31 cellular contexts compared by ENCODE assay signal in genomic region chr9:88218721-88219120, GRCh38.
DNase-seq lines count a peak whose midpoint lies in the region; ATAC-seq and TF ChIP-seq lines count a peak whose summit lies in the region.
"Had no signal": no experiment of that assay in that cellular context is flagged by ENCODE, and none has a peak within 500 bp of the region (broad histone marks: within the 10 kb centered on the region; RNA-seq: fewer than 3 reads in every experiment).

No MANE protein-coding gene starts in this region.

- no peaks in the 10 kb centered on the region for H3K27me3 Mint-ChIP-seq in mesothelial cell of epicardium (ENCODE audit: low read depth)
- peaks cover 4% of the 10 kb centered on the region for H3K27me3 Mint-ChIP-seq in activated naive CD8-positive, alpha-beta T cell treated with anti-CD3 and anti-CD28 coated beads for 36 hours

- H3K27me3 ChIP-seq in adipocyte (replicated peaks; ENCODE audit: control insufficient read depth, insufficient read depth, low read length), result peaks cover 11% of the 10 kb centered on the region
- no peaks in the 10 kb centered on the region for H3K27me3 ChIP-seq in fibroblast of lung (ENCODE audit: control insufficient read depth, insufficient read depth, low read length)
- H3K27me3 ChIP-seq: hepatocyte had no signal

- no peak overlapping the region for H3K4me2 ChIP-seq in fibroblast of lung (ENCODE audit: extremely low read depth, insufficient read depth, low read length)
- H3K4me2 ChIP-seq: A549, hepatocyte had no signal

- H3K4me1 ChIP-seq in adipocyte (ENCODE audit: control insufficient read depth, insufficient read depth, low read length) (peaks cover 5% of the 10 kb centered on the region), fibroblast of lung (ENCODE audit: control insufficient read depth, extremely low read depth, insufficient read depth, low read length) (no peaks in the 10 kb centered on the region)
- H3K4me1 ChIP-seq: A549, prostate gland had no signal

- H3K4me3 ChIP-seq in adipocyte (ENCODE audit: low read length) (no peak overlapping the region), fibroblast of lung (replicated peaks in 1 of 4; ENCODE audit: control extremely low read depth in 1 of 4, insufficient read depth in 1 of 4, low read depth in 3 of 4, low read length in 4 of 4) (no peak overlapping the region)
- H3K4me3 ChIP-seq: A549, hepatocyte, prostate gland, thoracic aorta had no signal

- H3K27ac Mint-ChIP-seq in mesothelial cell of epicardium, result peak overlapping the region; percentile 74
- H3K27ac Mint-ChIP-seq in activated naive CD8-positive, alpha-beta T cell treated with anti-CD3 and anti-CD28 coated beads for 36 hours, result no peak overlapping the region
- H3K27ac Mint-ChIP-seq: activated CD4-positive, alpha-beta memory T cell treated with anti-CD3 and anti-CD28 coated beads for 36 hours; activated naive CD4-positive, alpha-beta T cell treated with anti-CD3 and anti-CD28 coated beads, Interleukin-2, amount 50 U/mL, for 72 hours; activated T-helper 17 cell treated with anti-CD3 and anti-CD28 coated beads, Interleukin-2, amount 50 U/mL, for 72 hours; immature natural killer cell; naive thymus-derived CD4-positive, alpha-beta T cell; stimulated activated naive CD8-positive, alpha-beta T cell treated with anti-CD3 and anti-CD28 coated beads, Interleukin-15, Interleukin-2, amounts not matched to agents 100 ng/mL and 50 ng/mL, for 24 hours; T-helper 17 cell had no signal

- peaks cover 1% of the 10 kb centered on the region for H3K36me3 Mint-ChIP-seq in mesothelial cell of epicardium
- no peaks in the 10 kb centered on the region for H3K36me3 Mint-ChIP-seq in activated naive CD8-positive, alpha-beta T cell treated with anti-CD3 and anti-CD28 coated beads for 36 hours
- H3K36me3 Mint-ChIP-seq: activated CD4-positive, alpha-beta memory T cell treated with anti-CD3 and anti-CD28 coated beads for 36 hours; activated naive CD4-positive, alpha-beta T cell treated with anti-CD3 and anti-CD28 coated beads, Interleukin-2, amount 50 U/mL, for 72 hours; immature natural killer cell had no signal

- H3K9ac ChIP-seq in adipocyte (ENCODE audit: low read length) (no peak overlapping the region), fibroblast of lung (ENCODE audit: insufficient read depth, low read length) (no peak overlapping the region)

- H3K27ac ChIP-seq in fibroblast of lung (ENCODE audit: insufficient read depth, low read length), result no peak overlapping the region
- H3K27ac ChIP-seq: A549, epithelial cell of prostate, hepatocyte, HL-60, prostate gland, thoracic aorta had no signal

- peaks cover 2% of the 10 kb centered on the region for H3K9me3 ChIP-seq in adipocyte (ENCODE audit: control insufficient read depth, low read length)
- H3K9me3 ChIP-seq in fibroblast of lung (ENCODE audit: control insufficient read depth, insufficient read depth, low read depth, low read length), result no peaks in the 10 kb centered on the region
- H3K9me3 ChIP-seq: A549, prostate gland, thoracic aorta had no signal

- no peak overlapping the region for H3K4me3 Mint-ChIP-seq in mesothelial cell of epicardium
- no peak overlapping the region for H3K4me3 Mint-ChIP-seq in activated naive CD8-positive, alpha-beta T cell treated with anti-CD3 and anti-CD28 coated beads for 36 hours
- H3K4me3 Mint-ChIP-seq: activated CD4-positive, alpha-beta memory T cell treated with anti-CD3 and anti-CD28 coated beads for 36 hours; activated T-helper 17 cell treated with anti-CD3 and anti-CD28 coated beads, Interleukin-2, amount 50 U/mL, for 72 hours; immature natural killer cell; naive thymus-derived CD4-positive, alpha-beta T cell; stimulated activated naive CD8-positive, alpha-beta T cell treated with anti-CD3 and anti-CD28 coated beads, Interleukin-15, Interleukin-2, amounts not matched to agents 100 ng/mL and 50 ng/mL, for 24 hours; T-helper 17 cell had no signal

- no peak for TF ChIP-seq CTCF in fibroblast of lung (conservative IDR thresholded peaks at IDR 0.05 in 1 of 2, IDR thresholded peaks at IDR 0.05 in 1 of 2; ENCODE audit: low read depth in 1 of 2, low read length in 2 of 2)
- TF ChIP-seq CTCF in mesothelial cell of epicardium (IDR thresholded peaks at IDR 0.05; ENCODE audit: unreplicated experiment), result no peak

- H3K4me1 Mint-ChIP-seq in mesothelial cell of epicardium, result peaks cover 28% of the 10 kb centered on the region
- H3K4me1 Mint-ChIP-seq in activated naive CD8-positive, alpha-beta T cell treated with anti-CD3 and anti-CD28 coated beads for 36 hours, result no peaks in the 10 kb centered on the region
- H3K4me1 Mint-ChIP-seq: activated T-helper 17 cell treated with anti-CD3 and anti-CD28 coated beads, Interleukin-2, amount 50 U/mL, for 72 hours; naive thymus-derived CD4-positive, alpha-beta T cell; T-helper 17 cell had no signal

- no peaks in the 10 kb centered on the region for H3K36me3 ChIP-seq in adipocyte (ENCODE audit: control insufficient read depth, insufficient read depth, low read length, severe bottlenecking)
- H3K36me3 ChIP-seq in fibroblast of lung (ENCODE audit: control insufficient read depth, insufficient read depth, low read length), result no peaks in the 10 kb centered on the region
- H3K36me3 ChIP-seq: prostate gland, thoracic aorta had no signal

- H3K9me3 Mint-ChIP-seq in mesothelial cell of epicardium, result peaks cover 1% of the 10 kb centered on the region
- H3K9me3 Mint-ChIP-seq in activated naive CD8-positive, alpha-beta T cell treated with anti-CD3 and anti-CD28 coated beads for 36 hours, result peaks cover 4% of the 10 kb centered on the region

- DNase-seq in EH (ENCODE audit: low read depth) (peak; percentile 61), adipocyte (ENCODE audit: low read depth) (peak; percentile 72), fibroblast of lung (ENCODE audit: low read depth in 2 of 2) (peak; percentile 39 to 51), mesothelial cell of epicardium (ENCODE audit: low spot score in 2 of 2, unreplicated experiment in 2 of 2) (no peak), ureter (ENCODE audit: low spot score) (no peak)
- DNase-seq in activated naive CD8-positive, alpha-beta T cell treated with anti-CD3 and anti-CD28 coated beads for 36 hours, result no peak
- DNase-seq: activated CD4-positive, alpha-beta memory T cell treated with anti-CD3 and anti-CD28 coated beads for 36 hours; cerebellar nuclear complex; DMS153; immature natural killer cell; left ventricle myocardium superior; midbrain; naive thymus-derived CD4-positive, alpha-beta T cell; NCI-H446 treated with DMSO at 0.1 percent for 48 hours; nucleus accumbens; T-helper 17 cell had no signal

- ATAC-seq in GM21529 (IDR thresholded peaks at IDR 0.05; ENCODE audit: unreplicated experiment) (no peak), HG02970 (IDR thresholded peaks at IDR 0.05; ENCODE audit: low FRiP score, unreplicated experiment) (no peak)
- ATAC-seq: A549; activated CD4-positive, CD25-positive, alpha-beta regulatory T cell treated with anti-CD3 and anti-CD28 coated beads, Interleukin-2, amount 50 U/mL, for 24 hours; activated naive CD4-positive, alpha-beta T cell treated with anti-CD3 and anti-CD28 coated beads, Interleukin-2, amount 50 U/mL, for 72 hours; activated T-helper 17 cell treated with anti-CD3 and anti-CD28 coated beads, Interleukin-2, amount 50 U/mL, for 72 hours; HCT116; HepG2; left ventricle myocardium superior; naive thymus-derived CD4-positive, alpha-beta T cell; SK-N-SH treated with all-trans-retinoic acid at 6 μM for 48 hours; T-helper 17 cell had no signal

- no peaks in the 10 kb centered on the region for H4K20me1 ChIP-seq in fibroblast of lung (ENCODE audit: control insufficient read depth, extremely low read depth, insufficient read depth, low read length)

- no peaks in the 10 kb centered on the region for H3K79me2 ChIP-seq in fibroblast of lung (ENCODE audit: control insufficient read depth, insufficient read depth, low read length)
- H3K79me2 ChIP-seq: hepatocyte had no signal

- H2AFZ ChIP-seq in fibroblast of lung (ENCODE audit: low read length), result no peak overlapping the region
- H2AFZ ChIP-seq: hepatocyte had no signal

Comparison
In these comparisons a context has a peak if more than half of its experiments do, and no peak if none do; other contexts are left out.
1. DNase-seq: peak in EH (single experiment), adipocyte (single experiment) and fibroblast of lung (2 of 2); none in mesothelial cell of epicardium (0 of 2), activated naive CD8-positive, alpha-beta T cell treated with anti-CD3 and anti-CD28 coated beads for 36 hours (single experiment) and ureter (single experiment).